ENCODE assay signal across 18 cellular contexts in genomic region chr1:159007734-159008133, GRCh38. TPM values are rescaled to one million over a fixed set of nuclear protein-coding genes. Genes with fewer than 3 reads are reported as not detected.
DNase-seq lines count a peak whose midpoint lies in the region; ATAC-seq, FAIRE-seq and TF ChIP-seq lines count a peak whose summit lies in the region.
"Had no signal": no experiment of that assay in that cellular context is flagged by ENCODE, and none has a peak within 500 bp of the region (broad histone marks: within the 10 kb centered on the region; RNA-seq: fewer than 3 reads in every experiment).

No MANE protein-coding gene starts in this region.

- H3K79me2 ChIP-seq in K562 (ENCODE audit: control insufficient read depth, insufficient read depth, low read length) (no peaks in the 10 kb centered on the region), PC-9 (ENCODE audit: low read depth) (no peaks in the 10 kb centered on the region)
- H3K79me2 ChIP-seq: parathyroid adenoma had no signal

- peaks cover 45% of the 10 kb centered on the region for H3K36me3 Mint-ChIP-seq in stimulated activated naive CD8-positive, alpha-beta T cell treated with anti-CD3 and anti-CD28 coated beads, Interleukin-15, Interleukin-2, amounts not matched to agents 100 ng/mL and 50 ng/mL, for 24 hours (ENCODE audit: low read depth)

- H3K4me1 Mint-ChIP-seq in stimulated activated naive CD8-positive, alpha-beta T cell treated with anti-CD3 and anti-CD28 coated beads, Interleukin-15, Interleukin-2, amounts not matched to agents 100 ng/mL and 50 ng/mL, for 24 hours (ENCODE audit: low read depth) = peaks cover 53% of the 10 kb centered on the region
- peaks cover 44% of the 10 kb centered on the region for H3K4me1 Mint-ChIP-seq in stimulated activated naive CD8-positive, alpha-beta T cell treated with anti-CD3 and anti-CD28 coated beads, Interleukin-15, amount 100 ng/mL, for 72 hours

- H3K27me3 ChIP-seq in K562 (ENCODE audit: control insufficient read depth in 2 of 2, insufficient read depth in 2 of 2, low read length in 2 of 2) (no peaks in the 10 kb centered on the region), PC-9 (ENCODE audit: insufficient read depth, low read depth) (0 out of 2 replicates have a peak, but pooled peaks cover 6% of the 10 kb centered on the region)

- no peak overlapping the region for H3K27ac ChIP-seq in K562 (ENCODE audit: extremely low read depth, low read depth, low read length)
- H3K27ac ChIP-seq in PC-9 = no peak overlapping the region
- H3K27ac ChIP-seq: parathyroid adenoma had no signal

- POLR2A ChIA-PET in K562 (lab: Yijun Ruan, JAX) = interaction anchor here (0.6 kb wide), 1 partner anchor 76 kb away, joined by 3 read pairs; no protein-coding TSS in a partner anchor
- POLR2A ChIA-PET in PC-9 (lab: Charles Lee; ENCODE audit: unreplicated experiment) = no interaction called here

- no peaks in the 10 kb centered on the region for H3K27me3 Mint-ChIP-seq in stimulated activated naive CD8-positive, alpha-beta T cell treated with anti-CD3 and anti-CD28 coated beads, Interleukin-15, Interleukin-2, amounts not matched to agents 100 ng/mL and 50 ng/mL, for 24 hours
- no peaks in the 10 kb centered on the region for H3K27me3 Mint-ChIP-seq in stimulated activated naive CD8-positive, alpha-beta T cell treated with anti-CD3 and anti-CD28 coated beads, Interleukin-15, amount 100 ng/mL, for 72 hours

- peak overlapping the region; percentile 0 for H3K4me3 Mint-ChIP-seq in stimulated activated naive CD8-positive, alpha-beta T cell treated with anti-CD3 and anti-CD28 coated beads, Interleukin-15, Interleukin-2, amounts not matched to agents 100 ng/mL and 50 ng/mL, for 24 hours
- peak overlapping the region in 1 of 2 donors; percentile 47 for H3K4me3 Mint-ChIP-seq in stimulated activated naive CD8-positive, alpha-beta T cell treated with anti-CD3 and anti-CD28 coated beads, Interleukin-15, amount 100 ng/mL, for 72 hours

- intact Hi-C loops in K562 (cut with micrococcal nuclease) (no loop called here), PC-9 (cut with micrococcal nuclease; ENCODE audit: unreplicated experiment) (loop anchor here (10.0 kb wide), 1 partner anchor 1043 kb away; no protein-coding TSS in a partner anchor)

- in situ Hi-C loops in K562 (cut with MboI) = loop anchor here (10.0 kb wide), 1 partner anchor 343 kb away; no protein-coding TSS in a partner anchor

- H3K4me3 ChIP-seq in K562 (no peak overlapping the region), PC-9 (no peak overlapping the region)

- BruUV-seq in K562 (replicated peaks; lab: Mats Ljungman, UMichigan) (no TSS peak), PC-9 (replicated peaks; lab: Mats Ljungman, UMichigan) (no TSS peak)

- no peaks in the 10 kb centered on the region for H3K9me1 ChIP-seq in K562 (ENCODE audit: control insufficient read depth, insufficient read depth, low read length)

- H3K9ac ChIP-seq in K562 (ENCODE audit: insufficient read depth in 1 of 2, low read depth in 2 of 2, low read length in 2 of 2) = no peak overlapping the region
- H3K9ac ChIP-seq: parathyroid adenoma had no signal

- H3K4me2 ChIP-seq in K562 (ENCODE audit: insufficient read depth, low read length) (no peak overlapping the region), PC-9 (no peak overlapping the region)

- H3K36me3 ChIP-seq in K562 (ENCODE audit: control insufficient read depth, insufficient read depth, low read length) (no peaks in the 10 kb centered on the region), PC-9 (ENCODE audit: low read depth) (no peaks in the 10 kb centered on the region)

- TF ChIP-seq POLR2A in K562 (conservative IDR thresholded peaks at IDR 0.05) = no peak

- TF ChIP-seq RAD21 in K562 (CRISPR knock-in tag; conservative IDR thresholded peaks at IDR 0.05 in 1 of 2, IDR thresholded peaks at IDR 0.05 in 1 of 2) = no peak

- peak overlapping the region; percentile 98 for H3K27ac Mint-ChIP-seq in stimulated activated naive CD8-positive, alpha-beta T cell treated with anti-CD3 and anti-CD28 coated beads, Interleukin-15, Interleukin-2, amounts not matched to agents 100 ng/mL and 50 ng/mL, for 24 hours
- H3K27ac Mint-ChIP-seq in stimulated activated naive CD8-positive, alpha-beta T cell treated with anti-CD3 and anti-CD28 coated beads, Interleukin-15, amount 100 ng/mL, for 72 hours = peak overlapping the region in 1 of 2 donors; percentile 83

- no peak for ATAC-seq in stimulated activated naive CD8-positive, alpha-beta T cell treated with anti-CD3 and anti-CD28 coated beads, Interleukin-15, amount 100 ng/mL, for 72 hours
- ATAC-seq in K562 (no peak), SK-N-SH treated with all-trans-retinoic acid at 6 μM for 48 hours (no peak)

- H3F3A ChIP-seq in PC-9 (ENCODE audit: insufficient read depth, low read depth) = no peaks in the 10 kb centered on the region; the same call in 1 of the 2 replicates

- H3K9me3 ChIP-seq in K562 (replicated peaks; ENCODE audit: control insufficient read depth, insufficient read depth, low read depth, low read length) (no peaks in the 10 kb centered on the region), PC-9 (ENCODE audit: insufficient read depth, low read depth) (no peaks in the 10 kb centered on the region)

- DNase-seq in stimulated activated naive CD8-positive, alpha-beta T cell treated with anti-CD3 and anti-CD28 coated beads, Interleukin-15, amount 100 ng/mL, for 72 hours = no peak
- DNase-seq in OCI-M1 (lab: John Stamatoyannopoulos, UW) (peak; percentile 35), K562 (ENCODE audit: extremely low read depth in 1 of 4, low spot score in 3 of 4) (no peak), COLO829 (ENCODE audit: low spot score) (no peak), SK-N-DZ (ENCODE audit: low spot score) (no peak), PC-9 (no peak)
- DNase-seq: activated CD8-positive, alpha-beta memory T cell treated with anti-CD3 and anti-CD28 coated beads for 24 hours; DMS79 treated with DMSO at 0.1 percent for 48 hours; erythroblast; glutamatergic neuron; HCEC 1CT; kidney; NCI-H1436 treated with DMSO at 0.1 percent for 48 hours; NCI-H446 treated with DMSO at 0.1 percent for 48 hours; RPMI8226 had no signal

- CTCF ChIA-PET in K562 (lab: Yijun Ruan, JAX; ENCODE audit: low intra/inter-chr PET ratio) (no interaction called here), PC-9 (lab: Charles Lee) (interaction anchor here (0.6 kb wide), 1 partner anchor 9 kb away, joined by 3 read pairs; no protein-coding TSS in a partner anchor)

- no peak for FAIRE-seq in K562 (lab: Jason Lieb, UNC)
- FAIRE-seq: kidney had no signal

- H3K4me1 ChIP-seq in K562 (replicated peaks in 1 of 2; ENCODE audit: control insufficient read depth in 2 of 2, insufficient read depth in 2 of 2, low read length in 2 of 2) (no peaks in the 10 kb centered on the region; a peak in 2 of 5 replicates), PC-9 (replicated peaks; ENCODE audit: insufficient read depth) (no peaks in the 10 kb centered on the region)
- H3K4me1 ChIP-seq: parathyroid adenoma had no signal

- H3K9me3 Mint-ChIP-seq in stimulated activated naive CD8-positive, alpha-beta T cell treated with anti-CD3 and anti-CD28 coated beads, Interleukin-15, Interleukin-2, amounts not matched to agents 100 ng/mL and 50 ng/mL, for 24 hours = no peaks in the 10 kb centered on the region
- peaks cover 7 to 12% of the 10 kb centered on the region in 2 donors for H3K9me3 Mint-ChIP-seq in stimulated activated naive CD8-positive, alpha-beta T cell treated with anti-CD3 and anti-CD28 coated beads, Interleukin-15, amount 100 ng/mL, for 72 hours

- H4K20me1 ChIP-seq in K562 (replicated peaks; ENCODE audit: control insufficient read depth, insufficient read depth, low read length) = no peaks in the 10 kb centered on the region
- no peaks in the 10 kb centered on the region for H4K20me1 ChIP-seq in PC-9 (ENCODE audit: insufficient read depth)

- TF ChIP-seq CTCF in K562 (IDR thresholded peaks at IDR 0.05 in 2 of 3, conservative IDR thresholded peaks at IDR 0.05 in 1 of 3; ENCODE audit: insufficient read depth in 2 of 3, low read depth in 1 of 3, low read length in 3 of 3) = no peak
- TF ChIP-seq CTCF in PC-9 (conservative IDR thresholded peaks at IDR 0.05) = no peak

- no peak for TF ChIP-seq EP300 in K562 (IDR thresholded peaks at IDR 0.05; ENCODE audit: low read length)

- H2AFZ ChIP-seq in K562 (ENCODE audit: low read depth, low read length) (no peak overlapping the region), PC-9 (no peak overlapping the region)
- H2AFZ ChIP-seq: parathyroid adenoma had no signal

- H3K9me2 ChIP-seq in PC-9 (ENCODE audit: insufficient read depth) = no peaks in the 10 kb centered on the region

TF ChIP-seq in K562, 482 proteins besides CTCF, POLR2A, EP300 and RAD21 (continues in another document):
- TF ChIP-seq CCAR2 (IDR thresholded peaks at IDR 0.05; ENCODE audit: low read depth, low read length) = no peak

TF ChIP-seq in SK-N-SH treated with all-trans-retinoic acid at 6 μM for 48 hours, 23 proteins besides CTCF, POLR2A, EP300 and RAD21 (continues in another document):
- TF ChIP-seq SNAI2 (CRISPR knock-in tag; IDR thresholded peaks at IDR 0.05) (no peak), TOX (CRISPR knock-in tag; IDR thresholded peaks at IDR 0.05; ENCODE audit: borderline replicate concordance) (no peak), ZFP30 (CRISPR knock-in tag; IDR thresholded peaks at IDR 0.05) (no peak)

RNA-seq across cellular contexts. Expression of gene IFI16, which starts 2.0 kb away (rescaled TPM):
- total RNA-seq in K562 (2011; cell fraction: chromatin; rRNA removed; ENCODE audit: low replicate concordance) = 0.25 and 0.32 TPM in 2 replicates
- 0.17 TPM in 1 of 2 replicates, not detected in the other for total RNA-seq in K562 (2011; cell fraction: nucleolus; rRNA removed)
- 0.84 TPM in 1 of 2 replicates, not detected in the other for total RNA-seq in K562 (2011; cell fraction: nucleoplasm; rRNA removed)
- 1.2 and 1.6 TPM in 2 replicates for total RNA-seq in K562 (2014; rRNA removed)
- 0.45 and 1.0 TPM in 2 replicates for total RNA-seq in K562 (2014; rRNA removed; fragmentation: Illumina TruSeq; extraction: Trizol)
- 1.4 and 1.9 TPM in 2 replicates for total RNA-seq in K562 (2015; rRNA removed; fragmentation: Illumina TruSeq; extraction: Trizol)
- total RNA-seq in K562 (2021) = 1.1 and 1.8 TPM in 2 replicates
- 0.18 and 0.70 TPM in 2 replicates for polyA plus RNA-seq in K562 (2011; rRNA removed)
- 0.04 and 0.19 TPM in 2 replicates for polyA plus RNA-seq in K562 (2011; cell fraction: cytosol; rRNA removed)
- polyA plus RNA-seq in K562 (2011; cell fraction: nucleus; rRNA removed) = 0.15 and 0.51 TPM in 2 replicates
- polyA plus RNA-seq in K562 (2012) = 2.9 and 16.3 TPM in 2 replicates
- polyA plus RNA-seq in K562 (2014; fragmentation: Illumina TruSeq; extraction: Trizol) = 2.6 and 3.2 TPM in 2 replicates
- polyA plus RNA-seq in K562 (2014; fragmentation: Nextera tagmentation; extraction: Ambion mirVana) = 1 to 10 TPM; 1.7 to 2.8 TPM
- polyA plus RNA-seq in K562 (2014; rRNA removed) = 1.6 and 2.3 TPM in 2 replicates
- polyA minus RNA-seq in K562 (2011; rRNA and poly(A)+ RNA removed) = 0.33 and 0.63 TPM in 2 replicates
- polyA minus RNA-seq in K562 (2011; cell fraction: cytosol; rRNA and poly(A)+ RNA removed) = 0.67 TPM in 1 of 2 replicates, not detected in the other
- polyA minus RNA-seq in K562 (2011; cell fraction: nucleus; rRNA and poly(A)+ RNA removed) = 0.27 TPM in 1 of 2 replicates, not detected in the other
- 0.30 and 0.88 TPM in 2 replicates for polyA plus RNA-seq in SK-N-DZ (2014; cell fraction: cytosol; rRNA removed)
- 0.91 and 1.1 TPM in 2 replicates for polyA plus RNA-seq in SK-N-DZ (2014; cell fraction: nucleus; rRNA removed)
- total RNA-seq in PC-9 (2021) = 18.5 and 31.3 TPM in 2 replicates
